Comparison of ENCODE assay signal across 15 cellular contexts in the genomic region with DNA sequence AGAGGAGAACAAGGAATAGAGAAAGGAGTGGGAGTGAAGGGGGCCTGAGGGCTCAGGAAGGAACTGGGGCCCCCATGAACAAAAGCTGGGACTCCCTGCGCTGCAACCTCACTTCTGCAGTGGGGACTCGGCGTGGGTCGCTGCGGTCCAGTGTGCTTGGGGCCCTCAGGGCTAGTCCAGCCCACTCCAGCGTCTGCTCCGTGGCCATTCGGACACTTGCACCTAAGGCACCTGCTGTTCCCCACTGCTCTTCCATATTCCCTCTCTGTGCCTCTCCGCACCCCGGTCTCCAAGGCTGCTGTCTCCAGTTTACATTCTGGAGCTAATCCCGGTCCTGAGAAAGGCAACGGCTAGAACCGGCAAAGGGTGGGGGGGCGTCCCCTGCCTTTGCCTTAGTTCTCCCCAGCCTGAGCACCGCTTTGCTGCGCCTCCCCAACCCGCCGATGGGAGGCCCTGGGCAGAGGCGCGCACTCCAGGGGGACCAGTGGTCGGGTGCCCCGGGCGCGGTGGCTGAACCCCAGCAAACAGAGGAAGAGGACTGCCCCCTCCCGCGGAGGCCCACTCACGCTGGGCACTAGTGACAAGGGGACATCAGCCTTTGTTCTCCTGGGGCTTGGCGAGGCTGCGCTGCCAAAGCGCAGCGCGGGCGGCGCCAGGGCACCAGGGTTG.
DNase-seq lines count a peak whose midpoint lies in the region; ATAC-seq and TF ChIP-seq lines count a peak whose summit lies in the region.
"Had no signal": no experiment of that assay in that cellular context is flagged by ENCODE, and none has a peak within 500 bp of the region (broad histone marks: within the 10 kb centered on the region; RNA-seq: fewer than 3 reads in every experiment).

No MANE protein-coding gene starts in this region.

- H3K9me3 ChIP-seq in HUES6 (ENCODE audit: control insufficient read depth, insufficient read depth, low read depth, low read length) (no peaks in the 10 kb centered on the region), neutrophil (no peaks in the 10 kb centered on the region)
- H3K9me3 ChIP-seq: gastroesophageal sphincter, transverse colon had no signal

- H3K36me3 ChIP-seq in HUES6 (ENCODE audit: control insufficient read depth, insufficient read depth, low read length) (no peaks in the 10 kb centered on the region), neutrophil (no peaks in the 10 kb centered on the region)
- H3K36me3 ChIP-seq: gastroesophageal sphincter, transverse colon had no signal

- DNase-seq in AG10803 (ENCODE audit: low read depth) (no peak), fibroblast of the aortic adventitia (ENCODE audit: low read depth) (no peak), RPMI8226 (no peak), cerebellum (ENCODE audit: low spot score) (no peak)
- DNase-seq: DND-41, Karpas-422, NCI-H187 treated with DMSO at 0.1 percent for 48 hours, NCI-H774, SHP77, transverse colon had no signal

- peak overlapping the region; percentile 39 for H3K9ac ChIP-seq in HUES6 (ENCODE audit: low read length)

- H3K4me1 ChIP-seq in HUES6 (ENCODE audit: control insufficient read depth, insufficient read depth, low read length) (peaks cover 23% of the 10 kb centered on the region; the same call in 1 of the 2 replicates), neutrophil (ENCODE audit: control insufficient read depth in 1 of 2, insufficient read depth in 1 of 2, low read depth in 1 of 2, low read length in 1 of 2) (peaks cover 23 to 26% of the 10 kb centered on the region in 2 experiments)

- peaks cover 100% of the 10 kb centered on the region for H3K27me3 ChIP-seq in HUES6 (ENCODE audit: control insufficient read depth, insufficient read depth, low read length)
- peaks cover 58% of the 10 kb centered on the region for H3K27me3 ChIP-seq in neutrophil

- H3K27ac ChIP-seq in HUES6 (ENCODE audit: low read depth, low read length) = no peak overlapping the region
- H3K27ac ChIP-seq in neutrophil = no peak overlapping the region

- no peak for ATAC-seq in HG03095 (IDR thresholded peaks at IDR 0.05; ENCODE audit: unreplicated experiment)
- no peak for ATAC-seq in GM21723 (IDR thresholded peaks at IDR 0.05; ENCODE audit: unreplicated experiment)
- ATAC-seq: gastroesophageal sphincter had no signal

- H3K4me3 ChIP-seq in AG10803 (ENCODE audit: low read length) (peak overlapping the region; percentile 65), HUES6 (ENCODE audit: low read depth, low read length) (peak overlapping the region; percentile 71), fibroblast of the aortic adventitia (ENCODE audit: low read depth, low read length) (peak overlapping the region; percentile 33), neutrophil (ENCODE audit: low read depth in 1 of 2, low read length in 1 of 2) (peak overlapping the region; percentile 65 to 69)

- TF ChIP-seq CTCF in AG10803 (conservative IDR thresholded peaks at IDR 0.05; ENCODE audit: low read length) = no peak
- no peak for TF ChIP-seq CTCF in fibroblast of the aortic adventitia (IDR thresholded peaks at IDR 0.05; ENCODE audit: insufficient read depth, low read length)
- TF ChIP-seq CTCF in neutrophil (IDR thresholded peaks at IDR 0.05) = no peak
